In genomic region chr13:74006666-74007065, GRCh38 we compare ENCODE assay signal across 22 cellular contexts.
"Had no signal": no experiment of that assay in that cellular context is flagged by ENCODE, and none has a peak within 500 bp of the region (broad histone marks: within the 10 kb centered on the region; RNA-seq: fewer than 3 reads in every experiment).

No MANE protein-coding gene starts in this region.

- H3K27ac Mint-ChIP-seq: activated T-cell treated with anti-CD3 and anti-CD28 coated beads, Interleukin-2, amount 50 U/mL, for 72 hours; memory B cell; stimulated activated naive B cell treated with anti-CD40 and anti-IgM and Interleukin-4, amounts not matched to agents 10 μg/mL and 1 μg/mL and 100 μg/mL, for 72 hours had no signal

- H3K9me3 ChIP-seq: adrenal gland, ascending aorta, heart left ventricle, thoracic aorta, upper lobe of left lung had no signal

- H3K4me1 ChIP-seq: adrenal gland, upper lobe of left lung had no signal

- H3K27ac ChIP-seq: adrenal gland, ascending aorta, coronary artery, heart left ventricle, thoracic aorta, upper lobe of left lung, WERI-Rb-1 had no signal

- DNase-seq: activated CD4-positive, alpha-beta T cell treated with anti-CD3 and anti-CD28 coated beads, Interleukin-2, amount 50 U/mL, for 4 hours; activated effector memory CD4-positive, alpha-beta T cell treated with anti-CD3 and anti-CD28 coated beads, Interleukin-2, amount 50 U/mL, for 16 hours; activated naive CD4-positive, alpha-beta T cell treated with anti-CD3 and anti-CD28 coated beads, Interleukin-2, amount 50 U/mL, for 16 hours; activated T-cell treated with anti-CD3 and anti-CD28 coated beads, Interleukin-2, amount 50 U/mL, for 72 hours; adrenal gland; cerebellar nuclear complex; heart left ventricle; left cardiac atrium; occipital lobe; posterior cingulate gyrus; small intestine; stimulated activated CD4-positive, alpha-beta T cell treated with anti-CD3 and anti-CD28 coated beads, Interleukin-2, amount 100 ng/mL, for 24 hours; stimulated activated naive B cell treated with anti-CD40 and anti-IgM and Interleukin-4, amounts not matched to agents 10 μg/mL and 1 μg/mL and 100 μg/mL, for 72 hours; WERI-Rb-1 had no signal

- H3K9me3 Mint-ChIP-seq: activated T-cell treated with anti-CD3 and anti-CD28 coated beads, Interleukin-2, amount 50 U/mL, for 72 hours; memory B cell; neural crest cell; stimulated activated naive B cell treated with anti-CD40 and anti-IgM and Interleukin-4, amounts not matched to agents 10 μg/mL and 1 μg/mL and 100 μg/mL, for 72 hours had no signal

- H3K36me3 ChIP-seq: adrenal gland, ascending aorta, thoracic aorta, upper lobe of left lung, WERI-Rb-1 had no signal

- H3K27me3 ChIP-seq: adrenal gland, ascending aorta, heart left ventricle, upper lobe of left lung had no signal

- H3K4me3 Mint-ChIP-seq: activated T-cell treated with anti-CD3 and anti-CD28 coated beads, Interleukin-2, amount 50 U/mL, for 72 hours; memory B cell; neural crest cell; stimulated activated naive B cell treated with anti-CD40 and anti-IgM and Interleukin-4, amounts not matched to agents 10 μg/mL and 1 μg/mL and 100 μg/mL, for 72 hours had no signal

- ATAC-seq: activated T-cell treated with anti-CD3 and anti-CD28 coated beads, Interleukin-2, amount 50 U/mL, for 72 hours; heart left ventricle; left cardiac atrium; sciatic nerve; SK-N-SH treated with all-trans-retinoic acid at 6 μM for 48 hours; stimulated activated naive B cell treated with anti-CD40 and anti-IgM and Interleukin-4, amounts not matched to agents 10 μg/mL and 1 μg/mL and 100 μg/mL, for 72 hours had no signal

- H3K4me3 ChIP-seq: adrenal gland, ascending aorta, coronary artery, heart left ventricle, thoracic aorta, upper lobe of left lung had no signal

- H3K27me3 Mint-ChIP-seq: memory B cell; stimulated activated naive B cell treated with anti-CD40 and anti-IgM and Interleukin-4, amounts not matched to agents 10 μg/mL and 1 μg/mL and 100 μg/mL, for 72 hours had no signal
